In the genomic region with DNA sequence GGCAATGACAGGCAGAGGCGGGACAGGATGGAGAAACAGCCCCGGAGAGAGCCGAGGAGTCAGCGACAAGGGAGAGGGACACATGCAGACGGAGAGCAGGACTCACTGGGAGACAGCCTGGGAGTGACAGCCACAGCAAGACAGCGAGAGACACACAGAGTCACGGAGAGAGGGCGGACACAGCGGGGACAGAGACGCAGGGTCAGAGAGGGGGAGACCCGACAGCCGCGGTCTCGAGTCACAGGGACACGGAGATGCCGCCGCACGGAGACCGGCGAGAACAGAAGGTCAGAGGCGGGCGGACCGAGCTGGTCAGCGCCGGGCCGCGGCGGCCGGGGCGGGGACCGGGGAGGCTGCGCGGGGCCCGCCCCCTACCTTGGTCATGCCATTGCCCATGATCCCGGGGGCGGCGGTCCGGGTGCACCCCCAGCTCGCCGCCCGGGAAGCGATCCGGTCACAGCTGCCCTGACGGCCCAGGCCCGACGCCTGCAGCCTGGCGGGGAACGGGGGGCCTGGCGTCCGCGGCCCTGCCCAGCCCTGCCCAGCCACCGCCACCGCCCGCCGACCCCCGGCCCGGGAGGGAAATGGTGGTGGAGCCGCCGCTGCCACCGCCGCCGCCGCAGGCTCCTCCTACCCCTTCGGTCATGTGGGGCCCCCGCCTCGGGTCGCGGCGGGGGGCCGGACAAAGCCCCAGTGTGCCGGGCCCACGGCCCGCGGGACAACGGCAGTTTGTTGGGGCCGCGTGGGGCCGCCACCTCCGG, we compare ENCODE assay signal across 8 cellular contexts. TPM values are rescaled to one million over a fixed set of nuclear protein-coding genes. Genes with fewer than 3 reads are reported as not detected.
DNase-seq lines count a peak whose midpoint lies in the region; ATAC-seq and TF ChIP-seq lines count a peak whose summit lies in the region.

A gene with protein sequence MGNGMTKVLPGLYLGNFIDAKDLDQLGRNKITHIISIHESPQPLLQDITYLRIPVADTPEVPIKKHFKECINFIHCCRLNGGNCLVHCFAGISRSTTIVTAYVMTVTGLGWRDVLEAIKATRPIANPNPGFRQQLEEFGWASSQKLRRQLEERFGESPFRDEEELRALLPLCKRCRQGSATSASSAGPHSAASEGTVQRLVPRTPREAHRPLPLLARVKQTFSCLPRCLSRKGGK (minus strand): TSS at position 586 of the 761 bp plus-strand sequence. CDS start 190 bp downstream, at position 396.
A gene with protein sequence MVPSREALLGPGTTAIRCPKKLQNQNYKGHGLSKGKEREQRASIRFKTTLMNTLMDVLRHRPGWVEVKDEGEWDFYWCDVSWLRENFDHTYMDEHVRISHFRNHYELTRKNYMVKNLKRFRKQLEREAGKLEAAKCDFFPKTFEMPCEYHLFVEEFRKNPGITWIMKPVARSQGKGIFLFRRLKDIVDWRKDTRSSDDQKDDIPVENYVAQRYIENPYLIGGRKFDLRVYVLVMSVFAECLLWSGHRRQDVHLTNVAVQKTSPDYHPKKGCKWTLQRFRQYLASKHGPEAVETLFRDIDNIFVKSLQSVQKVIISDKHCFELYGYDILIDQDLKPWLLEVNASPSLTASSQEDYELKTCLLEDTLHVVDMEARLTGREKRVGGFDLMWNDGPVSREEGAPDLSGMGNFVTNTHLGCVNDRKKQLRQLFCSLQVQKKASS (plus strand): TSS at position 693 of the 761 bp plus-strand sequence. CDS start 493 bp downstream, outside the sequence.

- CTCF ChIA-PET in activated B cell treated with CpG ODN at 0.5 μM for 24 hours (lab: Charles Lee) = no interaction called here

- DNase-seq in ACHN (peak; percentile 12), GM13977 (ENCODE audit: low spot score) (peak; percentile 58), activated B cell treated with CpG ODN at 0.5 μM for 24 hours (peak; percentile 49), fibroblast of villous mesenchyme (ENCODE audit: low read depth) (no peak)
- DNase-seq in stimulated activated CD4-positive, alpha-beta T cell treated with anti-CD3 and anti-CD28 coated beads, Interleukin-1b, Interleukin-23, amount 100 ng/mL, for 48 hours = no peak

- H3K4me1 Mint-ChIP-seq in activated B cell treated with CpG ODN at 0.5 μM for 24 hours (peaks cover 35% of the 10 kb centered on the region), nephron (peaks cover 14% of the 10 kb centered on the region)

- TF ChIP-seq CTCF in GM13977 (IDR thresholded peaks at IDR 0.05; ENCODE audit: extremely low read depth, insufficient read depth, missing control alignments) (no peak), activated B cell treated with CpG ODN at 0.5 μM for 24 hours (IDR thresholded peaks at IDR 0.05) (no peak), fibroblast of villous mesenchyme (IDR thresholded peaks at IDR 0.05; ENCODE audit: insufficient read depth, low read depth, low read length) (no peak), nephron (IDR thresholded peaks at IDR 0.05; ENCODE audit: unreplicated experiment in 3 of 3) (no peak)

- peak within 1 kb of the TSS; percentile 76 for H3K27ac Mint-ChIP-seq in activated B cell treated with CpG ODN at 0.5 μM for 24 hours
- H3K27ac Mint-ChIP-seq in nephron = peak within 1 kb of the TSS; percentile 79 to 97 (median 94)

- peak within 1 kb of the TSS; percentile 44 for H3K4me3 ChIP-seq in fibroblast of villous mesenchyme (ENCODE audit: low read depth, low read length)

- peaks cover 6% of the 10 kb centered on the region for H3K27me3 Mint-ChIP-seq in activated B cell treated with CpG ODN at 0.5 μM for 24 hours
- peaks cover 8% of the 10 kb centered on the region for H3K27me3 Mint-ChIP-seq in nephron (ENCODE audit: low read depth)

- H3K36me3 Mint-ChIP-seq in activated B cell treated with CpG ODN at 0.5 μM for 24 hours (ENCODE audit: low read depth) (peaks cover 3% of the 10 kb centered on the region), nephron (ENCODE audit: low read depth) (peaks cover 8% of the 10 kb centered on the region)

- intact Hi-C loops in activated B cell treated with CpG ODN at 0.5 μM for 24 hours (cut with micrococcal nuclease) = loop anchor here (1.0 kb wide), 2 partner anchors 10 to 12 kb away; no protein-coding TSS in a partner anchor

- ATAC-seq in activated B cell treated with CpG ODN at 0.5 μM for 24 hours (ENCODE audit: low read depth) = peak; percentile 43
- ATAC-seq in GM19395 (IDR thresholded peaks at IDR 0.05; ENCODE audit: unreplicated experiment) = no peak
- ATAC-seq in GM18907 (IDR thresholded peaks at IDR 0.05; ENCODE audit: unreplicated experiment) = no peak

- H3K9me3 Mint-ChIP-seq in activated B cell treated with CpG ODN at 0.5 μM for 24 hours = no peaks in the 10 kb centered on the region
- H3K9me3 Mint-ChIP-seq in nephron = no peaks in the 10 kb centered on the region

- POLR2A ChIA-PET in activated B cell treated with CpG ODN at 0.5 μM for 24 hours (lab: Charles Lee) = interaction anchor here (2.5 kb wide), 1 partner anchor 10 kb away, joined by 12 read pairs; no protein-coding TSS in a partner anchor

- peak within 1 kb of the TSS; percentile 90 for H3K4me3 Mint-ChIP-seq in activated B cell treated with CpG ODN at 0.5 μM for 24 hours
- H3K4me3 Mint-ChIP-seq in nephron = peak within 1 kb of the TSS; percentile 95 to 99 (median 98)

- in situ Hi-C loops in ACHN (cut with HindIII; ENCODE audit: low pct_ligation_motif_present, low pct_unique_long_range_greater_than_20kb, low sequenced_read_pairs) (no loop called here), GM13977 (cut with MboI; ENCODE audit: low pct_unique_long_range_greater_than_20kb, low sequenced_read_pairs, unreplicated experiment) (no loop called here)

RNA-seq across cellular contexts. Expression of the first gene that starts in this region (rescaled TPM):
- 25.0 and 26.9 TPM in 2 replicates for total RNA-seq in activated B cell treated with CpG ODN at 0.5 μM for 24 hours
- total RNA-seq in fibroblast of villous mesenchyme = 0.32 TPM in 1 of 2 replicates, not detected in the other

RNA-seq across cellular contexts. Expression of the second gene that starts in this region (rescaled TPM):
- total RNA-seq in activated B cell treated with CpG ODN at 0.5 μM for 24 hours (0.60 and 0.61 TPM in 2 replicates), fibroblast of villous mesenchyme (not detected in 2 replicates)

Comparison
In these comparisons a context has a peak if more than half of its experiments do, and no peak if none do; other contexts are left out.
1. RNA of the first gene that starts in this region (total RNA-seq): 25.0 to 26.9 TPM in activated B cell treated with CpG ODN at 0.5 μM for 24 hours; 0.32 TPM in fibroblast of villous mesenchyme; every median in the first group is over 10 times any median in the second.
2. DNase-seq: peak in ACHN (single experiment), GM13977 (single experiment) and activated B cell treated with CpG ODN at 0.5 μM for 24 hours (single experiment); none in fibroblast of villous mesenchyme (single experiment) and stimulated activated CD4-positive, alpha-beta T cell treated with anti-CD3 and anti-CD28 coated beads, Interleukin-1b, Interleukin-23, amount 100 ng/mL, for 48 hours (single experiment).